16 cellular contexts compared by ENCODE assay signal in the genomic region with DNA sequence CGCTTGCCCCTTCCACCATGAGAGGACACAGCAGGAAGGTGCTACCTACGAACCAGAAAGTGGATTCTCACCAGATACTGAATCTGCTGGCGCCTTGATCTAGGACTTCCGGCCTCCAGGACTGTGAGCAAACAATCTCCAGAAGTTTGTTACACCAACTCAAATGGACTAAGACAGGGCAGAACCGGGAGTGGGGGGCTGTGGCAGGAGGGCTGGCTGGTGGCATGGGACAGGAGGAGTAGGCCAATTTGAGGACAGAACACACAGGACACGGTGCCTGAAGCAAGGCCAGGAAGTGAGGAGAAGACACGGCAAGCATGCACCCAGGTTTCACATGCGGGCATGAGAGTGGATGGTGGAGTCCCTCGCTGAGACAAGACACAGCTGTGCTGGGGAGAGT. TPM values are rescaled to one million over a fixed set of nuclear protein-coding genes. Genes with fewer than 3 reads are reported as not detected.
"Had no signal": no experiment of that assay in that cellular context is flagged by ENCODE, and none has a peak within 500 bp of the region (broad histone marks: within the 10 kb centered on the region; RNA-seq: fewer than 3 reads in every experiment).

No MANE protein-coding gene starts in this region.

- H3K27ac ChIP-seq: ovary, SJCRH30, upper lobe of left lung had no signal

- H3K36me3 Mint-ChIP-seq: activated naive CD4-positive, alpha-beta T cell treated with anti-CD3 and anti-CD28 coated beads, Interleukin-2, amount 50 U/mL, for 72 hours; memory B cell had no signal

- H3K36me3 ChIP-seq: ovary, SJCRH30, upper lobe of left lung had no signal

- H3K4me1 Mint-ChIP-seq: activated CD4-positive, alpha-beta T cell treated with anti-CD3 and anti-CD28 coated beads for 36 hours; memory B cell had no signal

- DNase-seq: activated CD4-positive, alpha-beta T cell treated with anti-CD3 and anti-CD28 coated beads for 36 hours; activated CD8-positive, alpha-beta T cell treated with anti-CD3 and anti-CD28 coated beads for 36 hours; activated T-cell treated with anti-CD3 and anti-CD28 coated beads for 4 hours; amniotic stem cell; ovary; stimulated activated CD4-positive, alpha-beta T cell treated with anti-CD3 and anti-CD28 coated beads, Interleukin-1b, Interleukin-23, amount 100 ng/mL, for 48 hours; stimulated activated naive CD4-positive, alpha-beta T cell; substantia nigra; T-helper 9 cell; upper lobe of left lung had no signal

- H3K27me3 ChIP-seq: ovary, SJCRH30, upper lobe of left lung had no signal

- H3K9me3 Mint-ChIP-seq: activated CD8-positive, alpha-beta T cell treated with anti-CD3 and anti-CD28 coated beads for 36 hours; activated naive CD4-positive, alpha-beta T cell treated with anti-CD3 and anti-CD28 coated beads, Interleukin-2, amount 50 U/mL, for 72 hours; activated T-helper 17 cell treated with anti-CD3 and anti-CD28 coated beads, Interleukin-2, amount 50 U/mL, for 72 hours; memory B cell had no signal

- H3K27ac Mint-ChIP-seq: activated CD4-positive, alpha-beta T cell treated with anti-CD3 and anti-CD28 coated beads for 36 hours; activated CD8-positive, alpha-beta T cell treated with anti-CD3 and anti-CD28 coated beads for 36 hours; activated T-helper 17 cell treated with anti-CD3 and anti-CD28 coated beads, Interleukin-2, amount 50 U/mL, for 72 hours; memory B cell had no signal

- H3K4me3 ChIP-seq: ovary, SJCRH30, upper lobe of left lung had no signal

- H3K27me3 Mint-ChIP-seq: activated CD4-positive, alpha-beta T cell treated with anti-CD3 and anti-CD28 coated beads for 36 hours; activated CD8-positive, alpha-beta T cell treated with anti-CD3 and anti-CD28 coated beads for 36 hours; activated T-helper 17 cell treated with anti-CD3 and anti-CD28 coated beads, Interleukin-2, amount 50 U/mL, for 72 hours had no signal

- H3K4me1 ChIP-seq: SJCRH30 had no signal

- H3K9me3 ChIP-seq: ovary, SJCRH30, upper lobe of left lung had no signal

- ATAC-seq: activated CD4-positive, alpha-beta T cell treated with anti-CD3 and anti-CD28 coated beads for 36 hours; activated CD8-positive, alpha-beta T cell treated with anti-CD3 and anti-CD28 coated beads for 36 hours; activated naive CD4-positive, alpha-beta T cell treated with anti-CD3 and anti-CD28 coated beads, Interleukin-2, amount 50 U/mL, for 72 hours; activated T-helper 17 cell treated with anti-CD3 and anti-CD28 coated beads, Interleukin-2, amount 50 U/mL, for 72 hours; esophagus mucosa had no signal

- H3K4me3 Mint-ChIP-seq: activated CD4-positive, alpha-beta T cell treated with anti-CD3 and anti-CD28 coated beads for 36 hours; activated CD8-positive, alpha-beta T cell treated with anti-CD3 and anti-CD28 coated beads for 36 hours; activated T-helper 17 cell treated with anti-CD3 and anti-CD28 coated beads, Interleukin-2, amount 50 U/mL, for 72 hours; memory B cell had no signal

RNA-seq across cellular contexts. Expression of a gene that starts 40.1 kb away (rescaled TPM):
- total RNA-seq: fibroblast of villous mesenchyme, SJCRH30 had no signal
